ENCODE assay signal across 1 cellular context in the genomic region with DNA sequence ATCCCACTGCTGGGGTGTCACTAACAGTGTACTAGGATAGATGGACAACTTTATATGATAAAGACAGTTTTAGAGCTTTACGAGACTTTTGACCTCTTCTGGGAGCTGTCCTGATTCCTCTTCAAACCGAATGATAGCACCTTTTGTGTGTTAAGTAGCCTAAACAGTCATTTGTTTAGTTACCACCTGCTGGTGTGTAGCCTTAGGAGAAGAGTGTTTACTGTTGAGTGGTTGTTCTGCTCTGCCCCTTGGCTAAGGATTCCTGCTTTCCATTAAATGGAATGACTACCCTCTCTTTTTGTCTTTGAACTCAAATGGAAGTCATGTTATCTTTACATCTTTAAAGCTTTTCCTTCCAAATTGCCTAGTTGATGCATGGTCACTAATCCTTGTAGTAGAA.
TF ChIP-seq lines count a peak whose summit lies in the region.

No MANE protein-coding gene starts in this region.

TF ChIP-seq in IMR-90, 13 proteins besides CTCF, POLR2A, EP300 and RAD21:
- TF ChIP-seq CHD1 (IDR thresholded peaks at IDR 0.05; ENCODE audit: low read depth, low read length): no peak
- TF ChIP-seq, protein P1, sequence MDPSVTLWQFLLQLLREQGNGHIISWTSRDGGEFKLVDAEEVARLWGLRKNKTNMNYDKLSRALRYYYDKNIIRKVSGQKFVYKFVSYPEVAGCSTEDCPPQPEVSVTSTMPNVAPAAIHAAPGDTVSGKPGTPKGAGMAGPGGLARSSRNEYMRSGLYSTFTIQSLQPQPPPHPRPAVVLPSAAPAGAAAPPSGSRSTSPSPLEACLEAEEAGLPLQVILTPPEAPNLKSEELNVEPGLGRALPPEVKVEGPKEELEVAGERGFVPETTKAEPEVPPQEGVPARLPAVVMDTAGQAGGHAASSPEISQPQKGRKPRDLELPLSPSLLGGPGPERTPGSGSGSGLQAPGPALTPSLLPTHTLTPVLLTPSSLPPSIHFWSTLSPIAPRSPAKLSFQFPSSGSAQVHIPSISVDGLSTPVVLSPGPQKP (IDR thresholded peaks at IDR 0.05; ENCODE audit: borderline replicate concordance, low read depth, low read length): no peak
- no peak for TF ChIP-seq RCOR1 (IDR thresholded peaks at IDR 0.05; ENCODE audit: insufficient replicate concordance, low read length)
- no peak for TF ChIP-seq CEBPB (IDR thresholded peaks at IDR 0.05; ENCODE audit: low read depth, low read length)
- TF ChIP-seq NFE2L2 (IDR thresholded peaks at IDR 0.05; ENCODE audit: low read depth, low read length): no peak
- TF ChIP-seq MXI1 (IDR thresholded peaks at IDR 0.05; ENCODE audit: borderline replicate concordance, low read depth, low read length): no peak
